ENCODE assay signal across 20 cellular contexts in genomic region chr12:99146730-99147129, GRCh38.
"Had no signal": no experiment of that assay in that cellular context is flagged by ENCODE, and none has a peak within 500 bp of the region (broad histone marks: within the 10 kb centered on the region; RNA-seq: fewer than 3 reads in every experiment).

No MANE protein-coding gene starts in this region.

- H3K27me3 ChIP-seq: cardiac muscle cell, foreskin keratinocyte, spleen, upper lobe of right lung had no signal

- H3K4me3 ChIP-seq: cardiac muscle cell, spleen, upper lobe of right lung had no signal

- H3K36me3 ChIP-seq: cardiac muscle cell, spleen, upper lobe of right lung, WERI-Rb-1 had no signal

- H3K9me3 ChIP-seq: spleen, upper lobe of right lung had no signal

- H3K27ac Mint-ChIP-seq: activated naive CD8-positive, alpha-beta T cell; endodermal cell; nephron; stimulated activated memory B cell treated with anti-CD40 and anti-IgM and Interleukin-4, amounts not matched to agents 10 μg/mL and 1 μg/mL and 100 μg/mL, for 72 hours had no signal

- H3K27ac ChIP-seq: cardiac muscle cell, epithelial cell of prostate, foreskin keratinocyte, spleen, upper lobe of right lung, WERI-Rb-1 had no signal

- H3K9me3 Mint-ChIP-seq: nephron had no signal

- H3K27me3 Mint-ChIP-seq: stimulated activated memory B cell treated with anti-CD40 and anti-IgM and Interleukin-4, amounts not matched to agents 10 μg/mL and 1 μg/mL and 100 μg/mL, for 72 hours had no signal

- DNase-seq: activated CD4-positive, alpha-beta T cell treated with anti-CD3 and anti-CD28 coated beads for 1 hour; activated CD4-positive, alpha-beta T cell treated with anti-CD3 and anti-CD28 coated beads, Interleukin-2, amount 50 U/mL, for 4 hours; activated gamma-delta T cell treated with Interleukin-2 at 50 U/mL for 16 hours; endodermal cell; foreskin keratinocyte; hippocampal formation; islet precursor cell; left colon; mammary epithelial cell; midbrain; occipital lobe; spleen; stimulated activated CD4-positive, alpha-beta T cell treated with anti-CD3 and anti-CD28 coated beads, Interleukin-4, amount 100 ng/mL, for 4 hours; upper lobe of right lung; WERI-Rb-1 had no signal

- H3K4me1 ChIP-seq: foreskin keratinocyte, upper lobe of right lung had no signal

- ATAC-seq: foreskin keratinocyte; left colon; stimulated activated memory B cell treated with anti-CD40 and anti-IgM and Interleukin-4, amounts not matched to agents 10 μg/mL and 1 μg/mL and 100 μg/mL, for 72 hours had no signal

- H3K36me3 Mint-ChIP-seq: activated naive CD8-positive, alpha-beta T cell; stimulated activated memory B cell treated with anti-CD40 and anti-IgM and Interleukin-4, amounts not matched to agents 10 μg/mL and 1 μg/mL and 100 μg/mL, for 72 hours had no signal

- H3K4me3 Mint-ChIP-seq: activated naive CD8-positive, alpha-beta T cell; endodermal cell; nephron; stimulated activated memory B cell treated with anti-CD40 and anti-IgM and Interleukin-4, amounts not matched to agents 10 μg/mL and 1 μg/mL and 100 μg/mL, for 72 hours had no signal

- H3K4me1 Mint-ChIP-seq: endodermal cell; stimulated activated memory B cell treated with anti-CD40 and anti-IgM and Interleukin-4, amounts not matched to agents 10 μg/mL and 1 μg/mL and 100 μg/mL, for 72 hours had no signal
